In genomic region chr10:72068901-72069446, GRCh38 we compare ENCODE assay signal across 16 cellular contexts. TPM values are rescaled to one million over a fixed set of nuclear protein-coding genes. Genes with fewer than 3 reads are reported as not detected.
DNase-seq lines count a peak whose midpoint lies in the region; ATAC-seq, FAIRE-seq and TF ChIP-seq lines count a peak whose summit lies in the region.
"Had no signal": no experiment of that assay in that cellular context is flagged by ENCODE, and none has a peak within 500 bp of the region (broad histone marks: within the 10 kb centered on the region; RNA-seq: fewer than 3 reads in every experiment).

No MANE protein-coding gene starts in this region.

- in situ Hi-C loops in GM12878 (cut with MboI): no loop called here

- RAD21 ChIA-PET in GM12878 (lab: Charles Lee; ENCODE audit: unreplicated experiment): interaction anchor here (1.0 to 3.8 kb wide), 4 partner anchors 20 to 268 kb away, joined by 5 to 34 read pairs (median 8); no protein-coding TSS in a partner anchor

- no peaks in the 10 kb centered on the region for H3K79me2 ChIP-seq in GM12878 (ENCODE audit: control insufficient read depth, insufficient read depth, low read length)
- H3K79me2 ChIP-seq: hepatocyte had no signal

- no peak for TF ChIP-seq EP300 in GM12878 (IDR thresholded peaks at IDR 0.05; ENCODE audit: borderline replicate concordance in 1 of 2, control insufficient read depth in 1 of 2, low read depth in 2 of 2, low read length in 2 of 2)
- TF ChIP-seq EP300 in stomach (IDR thresholded peaks at IDR 0.05): no peak

- no peaks in the 10 kb centered on the region for H4K20me1 ChIP-seq in GM12878 (ENCODE audit: control insufficient read depth, insufficient read depth)

- BruUV-seq in GM12878 (replicated peaks; lab: Mats Ljungman, UMichigan): no TSS peak

- H3K4me1 ChIP-seq in GM12878 (ENCODE audit: control insufficient read depth, insufficient read depth, low read length) (no peaks in the 10 kb centered on the region), stomach (peaks cover 0 to 15% (median 3%) of the 10 kb centered on the region in 4 donors)

- TF ChIP-seq RAD21 in GM12878 (IDR thresholded peaks at IDR 0.05; ENCODE audit: insufficient read depth, low read depth, low read length): no peak

- DNase-seq in NCI-H146 (lab: John Stamatoyannopoulos, UW) (peak; percentile 51), NCI-H146 treated with DMSO at 0.1 percent for 48 hours (lab: John Stamatoyannopoulos, UW; ENCODE audit: unreplicated experiment) (no peak), M059J (ENCODE audit: low read depth) (peak; percentile 33), GM12878 (ENCODE audit: low read depth, low spot score) (no peak), nephron progenitor cell (no peak), stomach (no peak)
- no peak for DNase-seq in central memory CD4-positive, alpha-beta T cell
- DNase-seq: amniotic stem cell, DMS153, NCI-H2107 had no signal

- H3K4me2 ChIP-seq in GM12878 (ENCODE audit: control insufficient read depth, insufficient read depth): no peak overlapping the region
- H3K4me2 ChIP-seq: hepatocyte had no signal

- peak overlapping the region; percentile 89 for H3K27ac Mint-ChIP-seq in nephron progenitor cell
- H3K27ac Mint-ChIP-seq: WTC11 had no signal

- SMC1A ChIA-PET in GM12878 (lab: Charles Lee; ENCODE audit: uncharacterized antibody, unreplicated experiment): interaction anchor here (1.1 to 1.4 kb wide), 4 partner anchors 10 to 269 kb away, joined by 3 read pairs; no protein-coding TSS in a partner anchor

- peaks cover 85% of the 10 kb centered on the region for H3K4me1 Mint-ChIP-seq in nephron progenitor cell

- H2AFZ ChIP-seq in GM12878 (ENCODE audit: control insufficient read depth, low read depth, low read length): no peak overlapping the region
- H2AFZ ChIP-seq: hepatocyte had no signal

- H3K27me3 ChIP-seq in GM12878 (replicated peaks in 1 of 2; ENCODE audit: control insufficient read depth in 2 of 2, insufficient read depth in 2 of 2, low read length in 1 of 2): no peaks in the 10 kb centered on the region
- no peaks in the 10 kb centered on the region for H3K27me3 ChIP-seq in stomach
- H3K27me3 ChIP-seq: hepatocyte had no signal

- H3K9me3 Mint-ChIP-seq in nephron progenitor cell: no peaks in the 10 kb centered on the region

- H3K4me3 ChIP-seq in GM12878 (no peak overlapping the region), stomach (no peak overlapping the region)
- H3K4me3 ChIP-seq: hepatocyte, skin epidermis had no signal

- TF ChIP-seq CTCF in GM12878 (IDR thresholded peaks at IDR 0.05 in 2 of 3, conservative IDR thresholded peaks at IDR 0.05 in 1 of 3; ENCODE audit: control insufficient read depth in 2 of 3, extremely low read depth in 1 of 3, insufficient read depth in 1 of 3, low read depth in 3 of 3, low read length in 3 of 3) (no peak), nephron progenitor cell (IDR thresholded peaks at IDR 0.05) (no peak), stomach (IDR thresholded peaks at IDR 0.05) (no peak)

- POLR2A ChIA-PET in GM12878 (lab: Charles Lee): no interaction called here

- peak overlapping the region; percentile 26 for H3K4me3 Mint-ChIP-seq in nephron progenitor cell
- H3K4me3 Mint-ChIP-seq: WTC11 had no signal

- TF ChIP-seq POLR2A in GM12878 (IDR thresholded peaks at IDR 0.05; ENCODE audit: low read depth, low read length): no peak
- TF ChIP-seq POLR2A in stomach (IDR thresholded peaks at IDR 0.05): no peak

- H3K36me3 ChIP-seq in GM12878 (ENCODE audit: control insufficient read depth in 2 of 2, insufficient read depth in 2 of 2, low read length in 1 of 2) (no peaks in the 10 kb centered on the region), stomach (peaks cover 0 to 3% (median 0%) of the 10 kb centered on the region in 4 donors)

- ATAC-seq in GM12878 (no peak), GM21529 (IDR thresholded peaks at IDR 0.05; ENCODE audit: unreplicated experiment) (no peak)

- intact Hi-C loops in GM12878 (cut with micrococcal nuclease; ENCODE audit: unreplicated experiment): no loop called here
- intact Hi-C loops in stomach (cut with DNase I; ENCODE audit: low total_unique reads): no loop called here

- no peak for FAIRE-seq in GM12878 (lab: Jason Lieb, UNC)

- CTCF ChIA-PET in GM12878 (lab: Yijun Ruan, JAX): interaction anchor here (1.0 to 7.0 kb wide), 4 partner anchors 9 to 172 kb away, joined by 4 to 65 read pairs (median 8); no protein-coding TSS in a partner anchor

- no peak overlapping the region for H3K9ac ChIP-seq in GM12878 (ENCODE audit: control insufficient read depth, insufficient read depth, low read length)

- no peaks in the 10 kb centered on the region for H3K9me3 ChIP-seq in GM12878 (replicated peaks; ENCODE audit: control insufficient read depth, insufficient read depth, low read length)
- no peaks in the 10 kb centered on the region for H3K9me3 ChIP-seq in stomach

- H3K27ac ChIP-seq in GM12878 (ENCODE audit: control insufficient read depth, insufficient read depth) (no peak overlapping the region), stomach (no peak overlapping the region)
- H3K27ac ChIP-seq: 22Rv1, hepatocyte, skin epidermis had no signal

- peaks cover 7% of the 10 kb centered on the region for H3K27me3 Mint-ChIP-seq in nephron progenitor cell (ENCODE audit: low read depth, poor library complexity)

- H3K36me3 Mint-ChIP-seq in nephron progenitor cell (ENCODE audit: low read depth): peaks cover 50% of the 10 kb centered on the region
- H3K36me3 Mint-ChIP-seq: WTC11 had no signal

- WGBS in GM12878 (ENCODE audit: insufficient coverage, insufficient replicate concordance, low lambda C conversion rate, missing lambda C conversion rate): 54% methylated on average over 12 of the region's 12 CpGs
- 55 to 67% (median 62%) methylated on average over 12 of the region's 12 CpGs for WGBS in stomach, 5 donors

TF ChIP-seq in GM12878, 131 proteins besides CTCF, POLR2A, EP300 and RAD21:
- TF ChIP-seq FOS (IDR thresholded peaks at IDR 0.05; ENCODE audit: borderline replicate concordance, extremely low read depth, insufficient read length) (no peak), CEBPB (IDR thresholded peaks at IDR 0.05; ENCODE audit: borderline replicate concordance in 1 of 2, low read depth in 2 of 2, low read length in 2 of 2) (no peak), IRF4 (IDR thresholded peaks at IDR 0.05; ENCODE audit: low read depth, low read length) (no peak), PKNOX1 (IDR thresholded peaks at IDR 0.05) (peak; percentile 70), USF1 (IDR thresholded peaks at IDR 0.05; ENCODE audit: borderline replicate concordance, extremely low read length, insufficient read depth, low read depth, low read length) (no peak), MYB (IDR thresholded peaks at IDR 0.05; ENCODE audit: borderline replicate concordance, low read depth, low read length) (no peak)

RNA-seq across cellular contexts. Expression of gene SPOCK2, which starts 19.4 kb away (rescaled TPM):
- total RNA-seq in M059J (2014; rRNA removed; shearing (Covaris generic)): 0.05 TPM in 1 of 2 replicates, not detected in the other
- total RNA-seq in GM12878 (2013; cell fraction: nucleolus; rRNA removed): 1.5 and 2.0 TPM in 2 replicates
- total RNA-seq in GM12878 (2014; rRNA removed): 0.40 and 0.65 TPM in 2 replicates
- total RNA-seq in GM12878 (2014; rRNA removed; fragmentation: Illumina TruSeq; extraction: Trizol): 0.28 and 0.31 TPM in 2 replicates
- total RNA-seq in GM12878 (2021): 1.3 and 1.5 TPM in 2 replicates
- 0.35 TPM for polyA plus RNA-seq in GM12878 (2011; ENCODE audit: low read depth)
- polyA plus RNA-seq in GM12878 (2011; rRNA removed): 0.53 and 0.83 TPM in 2 replicates
- 1.4 and 1.7 TPM in 2 replicates for polyA plus RNA-seq in GM12878 (2011; cell fraction: cytosol; rRNA removed)
- 1.5 and 1.8 TPM in 2 replicates for polyA plus RNA-seq in GM12878 (2011; cell fraction: nucleus; rRNA removed)
- 0.41 TPM in 2 replicates for polyA plus RNA-seq in GM12878 (2012)
- polyA plus RNA-seq in GM12878 (2014; fragmentation: Illumina TruSeq; extraction: Trizol): 0.06 and 0.47 TPM in 2 replicates
- under 1 TPM; 0.02 TPM for polyA plus RNA-seq in GM12878 (2014; fragmentation: Nextera tagmentation; extraction: Ambion mirVana)
- 0.76 and 0.96 TPM in 2 replicates for polyA plus RNA-seq in GM12878 (2014; rRNA removed)
- polyA plus RNA-seq in GM12878 (2016; fragmentation: Nextera tagmentation; extraction: Ambion mirVana): under 1 TPM; 0.69 to 0.74 TPM
- 1.3 and 2.2 TPM in 2 replicates for polyA minus RNA-seq in GM12878 (2011; rRNA and poly(A)+ RNA removed)
- 0.52 and 1.3 TPM in 2 replicates for polyA minus RNA-seq in GM12878 (2011; cell fraction: cytosol; rRNA and poly(A)+ RNA removed)
- 1.2 and 2.4 TPM in 2 replicates for polyA minus RNA-seq in GM12878 (2011; cell fraction: nucleus; rRNA and poly(A)+ RNA removed)
- total RNA-seq in stomach: 10 to 100 TPM in 3 of 5 donors, 1 to 10 TPM in 2; 1.2 to 31.7 (median 17.4) TPM
- polyA plus RNA-seq in stomach: 1 to 10 TPM; 1.1 to 2.7 (median 1.8) TPM
- total RNA-seq: HT1080 had no signal

Comparison
In these comparisons a context has a peak if more than half of its experiments do, and no peak if none do; other contexts are left out.
1. DNase-seq: peak in NCI-H146 (single experiment) and M059J (single experiment); none in NCI-H146 treated with DMSO at 0.1 percent for 48 hours (single experiment), GM12878 (single experiment), nephron progenitor cell (single experiment), central memory CD4-positive, alpha-beta T cell (single experiment) and stomach (single experiment).